Comparison of ENCODE assay signal across 1 cellular context in the genomic region with DNA sequence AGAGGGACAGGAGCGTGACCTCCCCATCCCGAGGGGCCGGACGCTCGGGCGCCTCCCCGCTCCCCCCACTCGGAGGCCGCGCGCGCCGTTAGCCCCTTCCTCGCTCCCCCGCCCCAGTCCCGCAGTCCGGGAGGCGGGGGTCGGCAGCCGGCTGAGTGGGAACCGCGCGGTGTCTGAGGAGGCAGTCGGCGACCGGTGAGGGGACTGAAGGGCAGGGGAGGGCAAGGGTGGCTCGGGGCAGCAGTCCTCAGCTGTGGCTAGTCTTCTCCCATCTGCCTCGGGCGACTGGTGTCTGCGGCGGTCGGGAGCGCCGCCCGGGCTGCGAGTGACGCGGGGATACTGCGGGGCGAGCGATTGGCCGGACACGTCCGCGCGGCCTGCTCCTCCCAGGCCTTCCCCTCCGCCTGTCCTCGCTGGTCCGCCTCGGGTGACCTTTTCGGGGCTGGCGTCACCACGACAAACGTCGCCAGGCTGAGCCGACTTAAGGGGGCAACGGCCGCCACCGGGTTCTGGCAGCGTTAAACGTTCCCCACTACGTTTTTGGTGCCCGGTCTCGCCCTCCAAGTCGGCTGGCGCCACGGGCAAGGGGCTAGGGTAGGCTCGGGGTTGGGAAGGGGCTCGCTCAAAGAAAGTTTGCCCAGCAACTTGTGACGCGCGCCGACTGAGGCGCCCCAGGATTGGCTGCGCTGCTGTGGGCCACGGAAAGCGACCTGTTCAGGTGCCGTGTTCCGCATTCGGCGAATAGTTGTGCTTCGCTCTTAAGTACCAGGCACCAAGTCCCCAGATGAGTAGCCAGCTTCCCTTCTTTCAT.
TF ChIP-seq lines count a peak whose summit lies in the region.

No MANE protein-coding gene starts in this region.

TF ChIP-seq in H1, 55 proteins besides CTCF, POLR2A, EP300 and RAD21 (continued from another document):
- TF ChIP-seq RNF2 (IDR thresholded peaks at IDR 0.05; ENCODE audit: borderline replicate concordance, low read depth, low read length, missing control alignments, poor library complexity, severe bottlenecking) (no peak), HDAC2 (IDR thresholded peaks at IDR 0.05; ENCODE audit: borderline replicate concordance in 1 of 2, low read depth in 2 of 2, low read length in 2 of 2) (0 out of 4 replicates have a peak, but pooled peaks of 1 of the 2 experiments have one; percentile 46), MAFK (IDR thresholded peaks at IDR 0.05; ENCODE audit: low read depth, low read length) (no peak), TCF12 (IDR thresholded peaks at IDR 0.05; ENCODE audit: low read depth, low read length) (no peak), CBX8 (IDR thresholded peaks at IDR 0.05; ENCODE audit: borderline replicate concordance, low read depth, low read length) (no peak), BRCA1 (IDR thresholded peaks at IDR 0.05; ENCODE audit: low read depth, low read length) (no peak), GABPA (IDR thresholded peaks at IDR 0.05; ENCODE audit: borderline replicate concordance, insufficient read depth, low read length) (no peak), TAF1 (IDR thresholded peaks at IDR 0.05; ENCODE audit: low read depth, low read length) (peak; percentile 58), JUND (IDR thresholded peaks at IDR 0.05; ENCODE audit: low read length) (0 out of 2 replicates have a peak, but pooled peaks have one; percentile 27), KDM1A (IDR thresholded peaks at IDR 0.05; ENCODE audit: borderline replicate concordance, low read length) (no peak), CHD2 (IDR thresholded peaks at IDR 0.05; ENCODE audit: low read length) (no peak), FOSL1 (IDR thresholded peaks at IDR 0.05; ENCODE audit: insufficient read depth, low read depth, low read length) (no peak), TBP (IDR thresholded peaks at IDR 0.05; ENCODE audit: low read depth, low read length) (peak; percentile 28; the same call in 1 of the 2 replicates), SP1 (IDR thresholded peaks at IDR 0.05; ENCODE audit: low read depth, low read length) (peak; percentile 49; the same call in 1 of the 2 replicates), PHF8 (conservative IDR thresholded peaks at IDR 0.05; ENCODE audit: low read depth, low read length) (peak; percentile 56; the same call in 1 of the 2 replicates), NANOG (IDR thresholded peaks at IDR 0.05; ENCODE audit: insufficient read depth, low read depth, low read length, poor library complexity, severe bottlenecking) (no peak), KDM4A (IDR thresholded peaks at IDR 0.05; ENCODE audit: low read depth, low read length, severe bottlenecking) (peak; percentile 73), RFX5 (IDR thresholded peaks at IDR 0.05; ENCODE audit: borderline replicate concordance, low read depth, low read length) (peak; percentile 98), CTBP2 (IDR thresholded peaks at IDR 0.05; ENCODE audit: borderline replicate concordance, insufficient read depth, insufficient read length, low read length) (peak; percentile 55), MAX (IDR thresholded peaks at IDR 0.05) (0 out of 2 replicates have a peak, but pooled peaks have one; percentile 2), CBX5 (IDR thresholded peaks at IDR 0.05; ENCODE audit: low read depth, low read length) (no peak), BACH1 (IDR thresholded peaks at IDR 0.05; ENCODE audit: low read length) (no peak), SP2 (IDR thresholded peaks at IDR 0.05; ENCODE audit: low read length) (no peak), CREB1 (IDR thresholded peaks at IDR 0.05) (peak; percentile 96), HDAC6 (IDR thresholded peaks at IDR 0.05; ENCODE audit: low read depth, low read length) (no peak), EZH2 (IDR thresholded peaks at IDR 0.05; ENCODE audit: low read depth, low read length, severe bottlenecking) (no peak), ATF3 (IDR thresholded peaks at IDR 0.05; ENCODE audit: insufficient read depth, low read depth, low read length) (no peak), CHD1 (IDR thresholded peaks at IDR 0.05; ENCODE audit: low read depth, low read length) (no peak), NRF1 (IDR thresholded peaks at IDR 0.05; ENCODE audit: low read depth, low read length) (no peak), USF2 (IDR thresholded peaks at IDR 0.05; ENCODE audit: low read length) (no peak), EGR1 (IDR thresholded peaks at IDR 0.05; ENCODE audit: borderline replicate concordance, low read depth, low read length) (no peak), GTF2F1 (IDR thresholded peaks at IDR 0.05; ENCODE audit: borderline replicate concordance, low read depth, low read length) (no peak), CHD7 (IDR thresholded peaks at IDR 0.05; ENCODE audit: insufficient replicate concordance, low read length) (no peak), SIN3A (conservative IDR thresholded peaks at IDR 0.05 in 1 of 2, IDR thresholded peaks at IDR 0.05 in 1 of 2; ENCODE audit: low read depth in 1 of 2, low read length in 2 of 2) (peak in 1 of 2 experiments; percentile 9; a peak in 1 of 4 replicates), TEAD4 (IDR thresholded peaks at IDR 0.05; ENCODE audit: low read depth, low read length) (no peak; the same call in 1 of the 2 replicates), ASH2L (IDR thresholded peaks at IDR 0.05; ENCODE audit: low read length) (no peak), SAP30 (IDR thresholded peaks at IDR 0.05; ENCODE audit: insufficient read depth, insufficient replicate concordance, low read length) (no peak), YY1 (IDR thresholded peaks at IDR 0.05; ENCODE audit: low read depth, low read length) (no peak), TAF7 (optimal IDR thresholded peaks at IDR 0.05; ENCODE audit: borderline replicate concordance, low read depth, low read length) (no peak), RBBP5 (IDR thresholded peaks at IDR 0.05; ENCODE audit: borderline replicate concordance, low read depth, low read length) (peak; percentile 71; the same call in 1 of the 2 replicates)
- TF ChIP-seq, protein P1, sequence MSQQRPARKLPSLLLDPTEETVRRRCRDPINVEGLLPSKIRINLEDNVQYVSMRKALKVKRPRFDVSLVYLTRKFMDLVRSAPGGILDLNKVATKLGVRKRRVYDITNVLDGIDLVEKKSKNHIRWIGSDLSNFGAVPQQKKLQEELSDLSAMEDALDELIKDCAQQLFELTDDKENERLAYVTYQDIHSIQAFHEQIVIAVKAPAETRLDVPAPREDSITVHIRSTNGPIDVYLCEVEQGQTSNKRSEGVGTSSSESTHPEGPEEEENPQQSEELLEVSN (IDR thresholded peaks at IDR 0.05) = no peak; the same call in 1 of the 2 replicates
- TF ChIP-seq, protein P2, sequence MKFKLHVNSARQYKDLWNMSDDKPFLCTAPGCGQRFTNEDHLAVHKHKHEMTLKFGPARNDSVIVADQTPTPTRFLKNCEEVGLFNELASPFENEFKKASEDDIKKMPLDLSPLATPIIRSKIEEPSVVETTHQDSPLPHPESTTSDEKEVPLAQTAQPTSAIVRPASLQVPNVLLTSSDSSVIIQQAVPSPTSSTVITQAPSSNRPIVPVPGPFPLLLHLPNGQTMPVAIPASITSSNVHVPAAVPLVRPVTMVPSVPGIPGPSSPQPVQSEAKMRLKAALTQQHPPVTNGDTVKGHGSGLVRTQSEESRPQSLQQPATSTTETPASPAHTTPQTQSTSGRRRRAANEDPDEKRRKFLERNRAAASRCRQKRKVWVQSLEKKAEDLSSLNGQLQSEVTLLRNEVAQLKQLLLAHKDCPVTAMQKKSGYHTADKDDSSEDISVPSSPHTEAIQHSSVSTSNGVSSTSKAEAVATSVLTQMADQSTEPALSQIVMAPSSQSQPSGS (IDR thresholded peaks at IDR 0.05; ENCODE audit: low read length) = no peak
